Comparison of ENCODE assay signal across 8 cellular contexts in genomic region chr21:37370152-37371040, GRCh38. TPM values are rescaled to one million over a fixed set of nuclear protein-coding genes. Genes with fewer than 3 reads are reported as not detected.
DNase-seq lines count a peak whose midpoint lies in the region; TF ChIP-seq lines count a peak whose summit lies in the region.

No MANE protein-coding gene starts in this region.

- peak overlapping the region; percentile 86 for H3K4me2 ChIP-seq in BLaER1
- H3K4me2 ChIP-seq in OCI-LY7 (ENCODE audit: low read length): peak overlapping the region; percentile 93

- no peaks in the 10 kb centered on the region for H3K9me3 Mint-ChIP-seq in endodermal cell

- no peaks in the 10 kb centered on the region for H3K27me3 ChIP-seq in BLaER1
- H3K27me3 ChIP-seq in endodermal cell (ENCODE audit: control insufficient read depth, insufficient read depth, low read length, poor library complexity, severe bottlenecking): no peaks in the 10 kb centered on the region

- POLR2A ChIA-PET in OCI-LY7 (lab: Charles Lee): interaction anchor here (0.7 to 3.0 kb wide), 5 partner anchors 11 to 58 kb away, joined by 3 to 17 read pairs (median 4); no protein-coding TSS in a partner anchor

- peaks cover 2% of the 10 kb centered on the region for H3K36me3 Mint-ChIP-seq in endodermal cell (ENCODE audit: low read depth)

- peak; percentile 47 for DNase-seq in GM20000 (ENCODE audit: low spot score)
- DNase-seq in OCI-LY7 (ENCODE audit: low spot score): peak; percentile 21
- no peak for DNase-seq in endodermal cell
- no peak for DNase-seq in retinal pigment epithelial cell (ENCODE audit: low read depth)
- DNase-seq in DMS153 treated with DMSO at 0.1 percent for 48 hours (lab: John Stamatoyannopoulos, UW; ENCODE audit: unreplicated experiment): no peak
- DNase-seq in NK-92 treated with Interleukin-12 subunit alpha and Interleukin-12 subunit beta, amount 100 ng/mL, for 24 hours (lab: John Stamatoyannopoulos, UW): no peak
- no peak for DNase-seq in cerebellar nuclear complex (lab: John Stamatoyannopoulos, UW)

- no peaks in the 10 kb centered on the region for H3K27me3 Mint-ChIP-seq in endodermal cell (ENCODE audit: insufficient read depth)

- H3K9me2 ChIP-seq in OCI-LY7 (ENCODE audit: insufficient read depth, low read length): no peaks in the 10 kb centered on the region

- TF ChIP-seq CTCF in GM20000 (IDR thresholded peaks at IDR 0.05; ENCODE audit: extremely low read depth, missing control alignments): no peak
- no peak for TF ChIP-seq CTCF in OCI-LY7 (conservative IDR thresholded peaks at IDR 0.05; ENCODE audit: low read length)
- TF ChIP-seq CTCF in endodermal cell (conservative IDR thresholded peaks at IDR 0.05): no peak
- TF ChIP-seq CTCF in retinal pigment epithelial cell (conservative IDR thresholded peaks at IDR 0.05; ENCODE audit: low read depth, low read length): no peak

- no peak overlapping the region for H2AFZ ChIP-seq in OCI-LY7 (ENCODE audit: low read length)

- peak overlapping the region; percentile 98 for H3K4me3 Mint-ChIP-seq in endodermal cell

- H3K27ac ChIP-seq in BLaER1 (peak overlapping the region; percentile 56), OCI-LY7 (ENCODE audit: low read depth, low read length, poor library complexity, severe bottlenecking) (peak overlapping the region; percentile 20), endodermal cell (ENCODE audit: low read depth, low read length) (no peak overlapping the region)

- peaks cover 47% of the 10 kb centered on the region for H3K4me1 Mint-ChIP-seq in endodermal cell

- H3K36me3 ChIP-seq in BLaER1 (peaks cover 5% of the 10 kb centered on the region; the same call in 1 of the 2 replicates), OCI-LY7 (ENCODE audit: insufficient read depth, low read length) (peaks cover 22% of the 10 kb centered on the region), endodermal cell (ENCODE audit: control insufficient read depth, insufficient read depth, low read length) (no peaks in the 10 kb centered on the region)

- H4K20me1 ChIP-seq in BLaER1 (peaks cover 82% of the 10 kb centered on the region), OCI-LY7 (ENCODE audit: insufficient read depth, low read length) (peaks cover 63% of the 10 kb centered on the region)

- peak overlapping the region; percentile 100 for H3K4me3 ChIP-seq in BLaER1
- H3K4me3 ChIP-seq in OCI-LY7 (ENCODE audit: low read depth, low read length, poor library complexity, severe bottlenecking): peak overlapping the region; percentile 86
- peak overlapping the region; percentile 89 for H3K4me3 ChIP-seq in endodermal cell (ENCODE audit: low read length)
- peak overlapping the region; percentile 76 for H3K4me3 ChIP-seq in retinal pigment epithelial cell (ENCODE audit: low read length)

- CTCF ChIA-PET in OCI-LY7 (lab: Charles Lee; ENCODE audit: unreplicated experiment): no interaction called here

- peaks cover 56% of the 10 kb centered on the region for H3K4me1 ChIP-seq in BLaER1
- H3K4me1 ChIP-seq in OCI-LY7 (ENCODE audit: insufficient read depth, low read length, poor library complexity, severe bottlenecking): peaks cover 54% of the 10 kb centered on the region
- no peaks in the 10 kb centered on the region for H3K4me1 ChIP-seq in endodermal cell (ENCODE audit: control insufficient read depth, insufficient read depth, low read length)

- H3K9me3 ChIP-seq in BLaER1: peaks cover 6% of the 10 kb centered on the region; the same call in 1 of the 2 replicates
- H3K9me3 ChIP-seq in OCI-LY7 (ENCODE audit: low read length): no peaks in the 10 kb centered on the region
- no peaks in the 10 kb centered on the region for H3K9me3 ChIP-seq in endodermal cell (ENCODE audit: control insufficient read depth, low read length)

- peaks cover 81% of the 10 kb centered on the region for H3K79me2 ChIP-seq in OCI-LY7 (ENCODE audit: insufficient read depth, low read depth, low read length)

- peak overlapping the region; percentile 67; the same call in 1 of the 2 replicates for H3K9ac ChIP-seq in BLaER1
- peak overlapping the region; percentile 98 for H3K9ac ChIP-seq in endodermal cell (ENCODE audit: extremely low read depth, low read length, poor library complexity, severe bottlenecking)

- WGBS in endodermal cell (ENCODE audit: insufficient coverage in 1 of 2, insufficient read length in 1 of 2), 2 experiments: 70 to 79% methylated on average over 6 to 8 of the region's 8 CpGs

- H3K27ac Mint-ChIP-seq in endodermal cell: peak overlapping the region; percentile 92

- intact Hi-C loops in OCI-LY7 (cut with micrococcal nuclease; ENCODE audit: unreplicated experiment): no loop called here

- no TSS peak for BruUV-seq in OCI-LY7 (replicated peaks; lab: Mats Ljungman, UMichigan)

RNA-seq across cellular contexts. Expression of gene DYRK1A, which starts 3.8 kb away (rescaled TPM):
- 46.3 and 58.4 TPM in 2 replicates for total RNA-seq in OCI-LY7 (2014; rRNA removed; shearing (Covaris generic))
- total RNA-seq in OCI-LY7 (2022): 65.1 and 67.1 TPM in 2 replicates
- total RNA-seq in endodermal cell: 10 to 100 TPM; 73.9 to 75.2 TPM
- polyA plus RNA-seq in endodermal cell (2013, experiment 1 of 2): 35.8 TPM
- 38.0 TPM for polyA plus RNA-seq in endodermal cell (2013, experiment 2 of 2)

Comparison
In these comparisons a context has a peak if more than half of its experiments do, and no peak if none do; other contexts are left out.
1. DNase-seq: peak in GM20000 (single experiment) and OCI-LY7 (single experiment); none in endodermal cell (single experiment), retinal pigment epithelial cell (single experiment), DMS153 treated with DMSO at 0.1 percent for 48 hours (single experiment), NK-92 treated with Interleukin-12 subunit alpha and Interleukin-12 subunit beta, amount 100 ng/mL, for 24 hours (single experiment) and cerebellar nuclear complex (0 of 2).
2. Peak in every context shown above with its lines, with median percentiles within 50 percentile points of each other: H3K4me3 ChIP-seq.